20 cellular contexts compared by ENCODE assay signal in the genomic region with DNA sequence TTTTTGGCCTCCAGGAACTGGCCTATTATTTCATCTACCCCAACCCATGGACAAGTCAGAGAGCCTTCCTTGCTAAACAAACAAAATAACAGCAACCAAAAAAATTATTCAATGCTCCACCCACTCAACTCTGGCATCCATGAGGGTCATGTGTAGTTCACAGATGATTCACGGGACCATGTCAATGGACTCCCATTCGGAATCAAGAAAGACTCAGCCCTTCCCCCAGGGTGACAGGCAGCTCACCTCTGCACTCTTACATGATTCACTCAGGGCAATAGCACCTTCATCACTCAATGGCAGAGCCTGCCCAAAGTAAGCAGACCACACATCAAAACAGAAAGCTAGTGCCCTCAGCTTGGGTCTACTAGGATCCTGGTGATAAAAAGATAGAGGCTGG. TPM values are rescaled to one million over a fixed set of nuclear protein-coding genes. Genes with fewer than 3 reads are reported as not detected.
DNase-seq lines count a peak whose midpoint lies in the region; FAIRE-seq and TF ChIP-seq lines count a peak whose summit lies in the region.
"Had no signal": no experiment of that assay in that cellular context is flagged by ENCODE, and none has a peak within 500 bp of the region (broad histone marks: within the 10 kb centered on the region; RNA-seq: fewer than 3 reads in every experiment).

No MANE protein-coding gene starts in this region.

- intact Hi-C loops in prostate gland (cut with DNase I) = no loop called here

- H2BK15ac ChIP-seq in mesenchymal stem cell (ENCODE audit: low read depth, poor library complexity, severe bottlenecking) = no peak overlapping the region

- no peak overlapping the region for H3K14ac ChIP-seq in mesenchymal stem cell (ENCODE audit: low read length in 2 of 2)

- H3K9ac ChIP-seq in mesenchymal stem cell (ENCODE audit: low read length) (no peak overlapping the region), Karpas-422 (ENCODE audit: low read length) (no peak overlapping the region)

- H2AK5ac ChIP-seq in mesenchymal stem cell (ENCODE audit: low read length, severe bottlenecking) = peak overlapping the region; percentile 89

- H2AFZ ChIP-seq in mesenchymal stem cell (ENCODE audit: low read depth, low read length) (no peak overlapping the region), Karpas-422 (ENCODE audit: low read length) (no peak overlapping the region)

- no peak overlapping the region for H2BK5ac ChIP-seq in mesenchymal stem cell (ENCODE audit: low read depth, low read length, poor library complexity, severe bottlenecking)

- H3K27me3 ChIP-seq in mesenchymal stem cell (ENCODE audit: control insufficient read depth in 1 of 2, insufficient read depth in 1 of 2, low read length in 2 of 2) (no peaks in the 10 kb centered on the region), prostate gland (replicated peaks; ENCODE audit: insufficient read depth) (no peaks in the 10 kb centered on the region), Karpas-422 (ENCODE audit: low read length) (no peaks in the 10 kb centered on the region)
- H3K27me3 ChIP-seq: sigmoid colon had no signal

- H4K8ac ChIP-seq in mesenchymal stem cell (ENCODE audit: low read length) = no peak overlapping the region

- H3K79me2 ChIP-seq in Karpas-422 (ENCODE audit: low read length) = no peaks in the 10 kb centered on the region

- H3K4me1 ChIP-seq in mesenchymal stem cell (ENCODE audit: control insufficient read depth, insufficient read depth, low read depth, low read length) (peaks cover 6% of the 10 kb centered on the region), prostate gland (replicated peaks) (no peaks in the 10 kb centered on the region), Karpas-422 (ENCODE audit: low read length) (peaks cover 8% of the 10 kb centered on the region)
- H3K4me1 ChIP-seq: sigmoid colon had no signal

- H2BK12ac ChIP-seq in mesenchymal stem cell (ENCODE audit: low read length in 2 of 2) = no peak overlapping the region

- no peak overlapping the region for H3K4me2 ChIP-seq in mesenchymal stem cell (ENCODE audit: low read length, poor library complexity, severe bottlenecking)
- no peak overlapping the region for H3K4me2 ChIP-seq in Karpas-422 (ENCODE audit: low read depth, low read length, poor library complexity, severe bottlenecking)

- H2BK120ac ChIP-seq in mesenchymal stem cell (ENCODE audit: low read depth, low read length) = no peak overlapping the region

- H3K18ac ChIP-seq in mesenchymal stem cell (ENCODE audit: low read depth in 1 of 2, low read length in 2 of 2) = no peak overlapping the region

- H3K36me3 ChIP-seq in mesenchymal stem cell (ENCODE audit: control insufficient read depth in 1 of 2, insufficient read depth in 2 of 2, low read depth in 1 of 2, low read length in 2 of 2) (no peaks in the 10 kb centered on the region), prostate gland (no peaks in the 10 kb centered on the region), Karpas-422 (ENCODE audit: insufficient read depth, low read length) (no peaks in the 10 kb centered on the region)
- H3K36me3 ChIP-seq: sigmoid colon had no signal

- H4K20me1 ChIP-seq in Karpas-422 (ENCODE audit: insufficient read depth, low read depth, low read length) = no peaks in the 10 kb centered on the region

- peak overlapping the region; percentile 64 for H3K27ac ChIP-seq in mesenchymal stem cell (ENCODE audit: low read length, poor library complexity, severe bottlenecking)
- no peak overlapping the region for H3K27ac ChIP-seq in prostate gland
- H3K27ac ChIP-seq in Karpas-422 (ENCODE audit: low read length) = no peak overlapping the region
- H3K27ac ChIP-seq: sigmoid colon, VCaP had no signal

- H4K91ac ChIP-seq in mesenchymal stem cell (ENCODE audit: low read length) = no peak overlapping the region

- no peaks in the 10 kb centered on the region for H3K9me2 ChIP-seq in Karpas-422 (replicated peaks; ENCODE audit: insufficient read depth, low read length)

- no peak overlapping the region for H3K4ac ChIP-seq in mesenchymal stem cell (ENCODE audit: low read depth in 1 of 2, low read length in 2 of 2)

- H3K9me3 ChIP-seq in mesenchymal stem cell (ENCODE audit: control insufficient read depth, low read length) = no peaks in the 10 kb centered on the region
- no peaks in the 10 kb centered on the region for H3K9me3 ChIP-seq in prostate gland
- H3K9me3 ChIP-seq in Karpas-422 (ENCODE audit: low read length) = no peaks in the 10 kb centered on the region
- H3K9me3 ChIP-seq: sigmoid colon had no signal

- TF ChIP-seq CTCF in epithelial cell of esophagus (IDR thresholded peaks at IDR 0.05; ENCODE audit: insufficient read depth, low read depth, low read length, missing control alignments) (no peak), prostate gland (IDR thresholded peaks at IDR 0.05) (no peak)

- no peaks in the 10 kb centered on the region for H3K79me1 ChIP-seq in mesenchymal stem cell (replicated peaks; ENCODE audit: low read length, poor library complexity, severe bottlenecking)

- DNase-seq in Daoy (ENCODE audit: low read depth) (peak; percentile 51), RCC 7860 (ENCODE audit: low spot score) (peak; percentile 65), epithelial cell of esophagus (ENCODE audit: low read depth) (peak; percentile 85), mesenchymal stem cell (no peak), prostate gland (ENCODE audit: low spot score) (no peak), CD1c-positive myeloid dendritic cell (ENCODE audit: extremely low spot score) (no peak), Karpas-422 (no peak), SHP77 (lab: John Stamatoyannopoulos, UW) (no peak)
- DNase-seq: activated naive CD4-positive, alpha-beta T cell treated with Interleukin-2 at 50 U/mL for 16 hours; DMS 273 treated with DMSO at 0.1 percent for 48 hours; IMR-90; left ventricle myocardium superior; NCI-H1092 treated with DMSO at 0.1 percent for 48 hours; NCI-H2171 treated with DMSO at 0.1 percent for 48 hours; NK-92 treated with Interleukin-12 subunit alpha and Interleukin-12 subunit beta, amount 100 ng/mL, for 24 hours; sigmoid colon; stimulated activated naive CD4-positive, alpha-beta T cell had no signal

- H3K4me3 ChIP-seq in epithelial cell of esophagus (ENCODE audit: low read length) (no peak overlapping the region), mesenchymal stem cell (ENCODE audit: insufficient read depth in 1 of 2, low read depth in 1 of 2, low read length in 2 of 2) (no peak overlapping the region), prostate gland (no peak overlapping the region), Karpas-422 (ENCODE audit: low read length) (no peak overlapping the region)
- H3K4me3 ChIP-seq: sigmoid colon had no signal

- TF ChIP-seq POLR2A in prostate gland (IDR thresholded peaks at IDR 0.05) = no peak

- WGBS in mesenchymal stem cell = 78% methylated on average over 2 of the region's 2 CpGs
- WGBS in prostate gland = 70% methylated on average over 2 of the region's 2 CpGs

- no peak for FAIRE-seq in RCC 7860 (lab: Jason Lieb, UNC)
- FAIRE-seq: endometrium had no signal

- no peak overlapping the region for H3K23ac ChIP-seq in mesenchymal stem cell (ENCODE audit: low read length in 2 of 2)

RNA-seq across cellular contexts. Expression of a gene that starts 14.3 kb away (rescaled TPM):
- 0.29 TPM in 1 of 2 replicates, not detected in the other for total RNA-seq in Daoy (2014; rRNA removed; shearing (Covaris generic))
- not detected for polyA plus RNA-seq in mesenchymal stem cell (2013, experiment 1 of 2)
- not detected for polyA plus RNA-seq in mesenchymal stem cell (2013, experiment 2 of 2)
- 1 to 10 TPM in 1 of 2 donors, under 1 TPM in 1; 0.09 to 2.3 TPM for total RNA-seq in prostate gland
- total RNA-seq in Karpas-422 (2014; rRNA removed; shearing (Covaris generic); ENCODE audit: low replicate concordance) = not detected in 2 replicates
- total RNA-seq: cardiac septum, IMR-90, left ventricle myocardium superior, sigmoid colon had no signal
- polyA plus RNA-seq: IMR-90 had no signal

Comparison
In these comparisons a context has a peak if more than half of its experiments do, and no peak if none do; other contexts are left out.
1. DNase-seq: peak in Daoy (single experiment), RCC 7860 (single experiment) and epithelial cell of esophagus (single experiment); none in mesenchymal stem cell (single experiment), prostate gland (single experiment), CD1c-positive myeloid dendritic cell (single experiment), Karpas-422 (single experiment) and SHP77 (0 of 2).